ENCODE assay signal across 14 cellular contexts in genomic region chr10:121539757-121540156, GRCh38.
"Had no signal": no experiment of that assay in that cellular context is flagged by ENCODE, and none has a peak within 500 bp of the region (broad histone marks: within the 10 kb centered on the region; RNA-seq: fewer than 3 reads in every experiment).

No MANE protein-coding gene starts in this region.

- H3K4me3 Mint-ChIP-seq: activated CD4-positive, alpha-beta memory T cell treated with anti-CD3 and anti-CD28 coated beads for 36 hours; activated naive CD8-positive, alpha-beta T cell; memory B cell had no signal

- ATAC-seq: sciatic nerve had no signal

- DNase-seq: activated CD4-positive, alpha-beta memory T cell treated with anti-CD3 and anti-CD28 coated beads for 36 hours; activated gamma-delta T cell; activated T-cell treated with anti-CD3 and anti-CD28 coated beads, Interleukin-2, amount 50 U/mL, for 48 hours; esophagus squamous epithelium; foreskin fibroblast; spleen; stimulated activated CD4-positive, alpha-beta T cell treated with anti-CD3 and anti-CD28 coated beads, Interleukin-1b, Interleukin-23, amount 100 ng/mL, for 48 hours; stimulated activated naive CD4-positive, alpha-beta T cell; testis had no signal

- H3K27ac ChIP-seq: breast epithelium, esophagus squamous epithelium, spleen, testis, vagina had no signal

- H3K4me1 ChIP-seq: breast epithelium, spleen, testis had no signal

- H3K4me3 ChIP-seq: breast epithelium, esophagus squamous epithelium, spleen, testis, vagina had no signal

- H3K36me3 ChIP-seq: breast epithelium, spleen, vagina had no signal

- H3K27me3 ChIP-seq: breast epithelium, esophagus squamous epithelium, spleen, testis, vagina had no signal

- H3K4me1 Mint-ChIP-seq: memory B cell had no signal

- H3K27ac Mint-ChIP-seq: activated CD4-positive, alpha-beta memory T cell treated with anti-CD3 and anti-CD28 coated beads for 36 hours; activated naive CD8-positive, alpha-beta T cell; memory B cell had no signal

- H3K27me3 Mint-ChIP-seq: activated CD4-positive, alpha-beta memory T cell treated with anti-CD3 and anti-CD28 coated beads for 36 hours; activated naive CD8-positive, alpha-beta T cell; memory B cell had no signal

- H3K9me3 Mint-ChIP-seq: activated CD4-positive, alpha-beta memory T cell treated with anti-CD3 and anti-CD28 coated beads for 36 hours had no signal

- H3K9me3 ChIP-seq: breast epithelium, esophagus squamous epithelium, testis, vagina had no signal

- H3K36me3 Mint-ChIP-seq: activated CD4-positive, alpha-beta memory T cell treated with anti-CD3 and anti-CD28 coated beads for 36 hours; activated naive CD8-positive, alpha-beta T cell; memory B cell had no signal
